In genomic region chr9:83153030-83153429, GRCh38 we compare ENCODE assay signal across 16 cellular contexts.
DNase-seq lines count a peak whose midpoint lies in the region; ATAC-seq and TF ChIP-seq lines count a peak whose summit lies in the region.
"Had no signal": no experiment of that assay in that cellular context is flagged by ENCODE, and none has a peak within 500 bp of the region (broad histone marks: within the 10 kb centered on the region; RNA-seq: fewer than 3 reads in every experiment).

No MANE protein-coding gene starts in this region.

- TF ChIP-seq CTCF in body of pancreas (IDR thresholded peaks at IDR 0.05), result no peak

- peak overlapping the region; percentile 88 to 93 (median 92) for H3K27ac ChIP-seq in body of pancreas

- no peaks in the 10 kb centered on the region for H3K27me3 ChIP-seq in body of pancreas

- WGBS in body of pancreas, 2 donors, result 89 to 90% methylated on average over 2 of the region's 2 CpGs

- intact Hi-C loops in body of pancreas (cut with DNase I), result no loop called here

- peak; percentile 49 for ATAC-seq in GM18870 (IDR thresholded peaks at IDR 0.05; ENCODE audit: unreplicated experiment)
- peak; percentile 47 for ATAC-seq in HG02938 (IDR thresholded peaks at IDR 0.05; ENCODE audit: unreplicated experiment)
- peak; percentile 40 for ATAC-seq in HG03520 (IDR thresholded peaks at IDR 0.05; ENCODE audit: unreplicated experiment)
- ATAC-seq in body of pancreas, result no peak
- ATAC-seq in SK-N-SH treated with all-trans-retinoic acid at 6 μM for 48 hours, result no peak
- ATAC-seq in GM19023 (IDR thresholded peaks at IDR 0.05; ENCODE audit: unreplicated experiment), result no peak

- no peak overlapping the region for H3K4me3 ChIP-seq in body of pancreas

- no peaks in the 10 kb centered on the region for H3K9me3 ChIP-seq in body of pancreas

- DNase-seq in body of pancreas, result no peak
- DNase-seq in NCI-H446 treated with DMSO at 0.1 percent for 48 hours (lab: John Stamatoyannopoulos, UW), result no peak
- DNase-seq: DMS 273 treated with DMSO at 0.1 percent for 48 hours, H9, KBM-7, NCI-H1417 treated with DMSO at 0.1 percent for 48 hours, NCI-H2029, NCI-H2171 treated with DMSO at 0.1 percent for 48 hours, NCI-H510A, NCI-H774, Right ventricle myocardium superior had no signal

- H3K4me1 ChIP-seq in body of pancreas, result peaks cover 56% of the 10 kb centered on the region

- no peak for TF ChIP-seq POLR2A in body of pancreas (IDR thresholded peaks at IDR 0.05)

- no peaks in the 10 kb centered on the region for H3K36me3 ChIP-seq in body of pancreas (replicated peaks in 1 of 2; ENCODE audit: insufficient read depth in 1 of 2, low read depth in 2 of 2)

TF ChIP-seq in SK-N-SH treated with all-trans-retinoic acid at 6 μM for 48 hours, 23 proteins besides CTCF, POLR2A, EP300 and RAD21:
- no peak for TF ChIP-seq TSHZ2 (CRISPR knock-in tag; IDR thresholded peaks at IDR 0.05)
- no peak for TF ChIP-seq ZNF70 (CRISPR knock-in tag; IDR thresholded peaks at IDR 0.05)
- TF ChIP-seq PATZ1 (CRISPR knock-in tag; IDR thresholded peaks at IDR 0.05; ENCODE audit: borderline replicate concordance), result no peak
- no peak for TF ChIP-seq ARNTL (CRISPR knock-in tag; IDR thresholded peaks at IDR 0.05; ENCODE audit: borderline replicate concordance, low read depth)
- TF ChIP-seq ZFP30 (CRISPR knock-in tag; IDR thresholded peaks at IDR 0.05), result no peak
- no peak for TF ChIP-seq ZNF565 (CRISPR knock-in tag; conservative IDR thresholded peaks at IDR 0.05; ENCODE audit: low read depth)
- TF ChIP-seq CREB5 (CRISPR knock-in tag; IDR thresholded peaks at IDR 0.05; ENCODE audit: low read depth), result no peak
- no peak for TF ChIP-seq SNAI2 (CRISPR knock-in tag; IDR thresholded peaks at IDR 0.05)
- no peak for TF ChIP-seq TOX (CRISPR knock-in tag; IDR thresholded peaks at IDR 0.05; ENCODE audit: borderline replicate concordance)
- TF ChIP-seq CSRNP3 (CRISPR knock-in tag; IDR thresholded peaks at IDR 0.05), result no peak
- no peak for TF ChIP-seq POU6F1 (CRISPR knock-in tag; IDR thresholded peaks at IDR 0.05; ENCODE audit: borderline replicate concordance, low read depth)
- TF ChIP-seq CSDC2 (CRISPR knock-in tag; IDR thresholded peaks at IDR 0.05), result no peak
- no peak for TF ChIP-seq RARB (CRISPR knock-in tag; IDR thresholded peaks at IDR 0.05)
- TF ChIP-seq OSR1 (CRISPR knock-in tag; IDR thresholded peaks at IDR 0.05), result no peak
- no peak for TF ChIP-seq ISL1 (CRISPR knock-in tag; IDR thresholded peaks at IDR 0.05)
- TF ChIP-seq ZFP3 (CRISPR knock-in tag; IDR thresholded peaks at IDR 0.05), result no peak
- TF ChIP-seq ESRRG (CRISPR knock-in tag; IDR thresholded peaks at IDR 0.05), result no peak
- no peak for TF ChIP-seq PPARA (CRISPR knock-in tag; IDR thresholded peaks at IDR 0.05; ENCODE audit: borderline replicate concordance)

Comparison
In these comparisons a context has a peak if more than half of its experiments do, and no peak if none do; other contexts are left out.
1. ATAC-seq: peak in GM18870 (single experiment), HG02938 (single experiment) and HG03520 (single experiment); none in body of pancreas (single experiment), SK-N-SH treated with all-trans-retinoic acid at 6 μM for 48 hours (single experiment) and GM19023 (single experiment).